ENCODE assay signal across 10 cellular contexts in genomic region chr20:44471481-44471882, GRCh38. TPM values are rescaled to one million over a fixed set of nuclear protein-coding genes. Genes with fewer than 3 reads are reported as not detected.
A peak's percentile ranks its signal among the peaks of the same experiment; 100 is the strongest.
DNase-seq lines count a peak whose midpoint lies in the region; FAIRE-seq and TF ChIP-seq lines count a peak whose summit lies in the region.
"Had no signal": no experiment of that assay in that cellular context is flagged by ENCODE, and none has a peak within 500 bp of the region (broad histone marks: within the 10 kb centered on the region; RNA-seq: fewer than 3 reads in every experiment).

No MANE protein-coding gene starts in this region.

- H2AFZ ChIP-seq in astrocyte (ENCODE audit: low read depth, low read length), result no peak overlapping the region

- CTCF ChIA-PET in AG04450 (lab: Charles Lee) (interaction anchor here (0.7 to 4.2 kb wide), 7 partner anchors 60 to 260 kb away, joined by 3 to 33 read pairs (median 5); no protein-coding TSS in a partner anchor), HEK293 (lab: Yijun Ruan, JAX) (interaction anchor here (0.6 to 2.1 kb wide), 12 partner anchors 18 to 258 kb away, joined by 3 to 14 read pairs (median 4); no protein-coding TSS in a partner anchor)

- peak; percentile 5 for FAIRE-seq in astrocyte (lab: Jason Lieb, UNC)

- H3K27ac Mint-ChIP-seq in astrocyte (ENCODE audit: unreplicated experiment), result no peak overlapping the region

- H3K4me1 Mint-ChIP-seq in astrocyte (ENCODE audit: low read depth, unreplicated experiment), result peaks cover 2% of the 10 kb centered on the region

- H3K36me3 ChIP-seq in HEK293 (ENCODE audit: control insufficient read depth in 2 of 2, insufficient read depth in 1 of 2, low read length in 2 of 2) (no peaks in the 10 kb centered on the region), astrocyte (ENCODE audit: insufficient read depth, low read length) (no peaks in the 10 kb centered on the region)
- H3K36me3 ChIP-seq: MG63 had no signal

- no peaks in the 10 kb centered on the region for H3K27me3 Mint-ChIP-seq in astrocyte (ENCODE audit: low read depth, unreplicated experiment)

- H3K4me2 ChIP-seq in astrocyte (ENCODE audit: low read length), result no peak overlapping the region

- peak; percentile 52 for TF ChIP-seq CTCF in AG04450 (IDR thresholded peaks at IDR 0.05; ENCODE audit: low read depth, low read length)
- peak; percentile 88 for TF ChIP-seq CTCF in HEK293 (tag by site-specific recombination; IDR thresholded peaks at IDR 0.05)
- TF ChIP-seq CTCF in astrocyte (IDR thresholded peaks at IDR 0.05; ENCODE audit: insufficient read depth, low read depth, low read length), result peak; percentile 30

- H3K4me3 Mint-ChIP-seq in astrocyte (ENCODE audit: unreplicated experiment), result no peak overlapping the region

- H3K9me3 ChIP-seq in AG04450 (ENCODE audit: control insufficient read depth, insufficient read depth, low read length) (no peaks in the 10 kb centered on the region), HEK293 (ENCODE audit: control insufficient read depth, insufficient read depth, low read depth, low read length) (no peaks in the 10 kb centered on the region), astrocyte (ENCODE audit: insufficient read depth, low read depth, low read length) (no peaks in the 10 kb centered on the region)
- H3K9me3 ChIP-seq: MG63 had no signal

- DNase-seq in AG04450 (ENCODE audit: low read depth, low spot score) (no peak), astrocyte (ENCODE audit: low read depth) (no peak), kidney tubule cell (ENCODE audit: low spot score) (peak; percentile 34), retina (no peak), T-helper 9 cell (no peak)
- no peak for DNase-seq in activated CD8-positive, alpha-beta memory T cell treated with anti-CD3 and anti-CD28 coated beads, Interleukin-2, amount 50 U/mL, for 48 hours
- DNase-seq in activated CD4-positive, alpha-beta T cell treated with anti-CD3 and anti-CD28 coated beads for 48 hours, result no peak
- DNase-seq: MG63, midbrain had no signal

- peaks cover 3% of the 10 kb centered on the region for H3K9me3 Mint-ChIP-seq in astrocyte (ENCODE audit: unreplicated experiment)

- no peak overlapping the region for H3K4me3 ChIP-seq in AG04450 (ENCODE audit: low read depth, low read length)
- H3K4me3 ChIP-seq in HEK293 (ENCODE audit: low read depth, low read length), result no peak overlapping the region
- no peak overlapping the region for H3K4me3 ChIP-seq in astrocyte (ENCODE audit: insufficient read depth, low read depth, low read length)
- H3K4me3 ChIP-seq: MG63 had no signal

- POLR2A ChIA-PET in AG04450 (lab: Yijun Ruan, JAX), result no interaction called here
- POLR2A ChIA-PET in HEK293 (lab: Yijun Ruan, JAX), result no interaction called here

- H3K27ac ChIP-seq in AG04450 (ENCODE audit: low read depth, low read length) (no peak overlapping the region), HEK293 (ENCODE audit: extremely low read depth, low read depth, low read length) (no peak overlapping the region), astrocyte (ENCODE audit: low read depth, low read length) (no peak overlapping the region)

- no peaks in the 10 kb centered on the region for H3K36me3 Mint-ChIP-seq in astrocyte (ENCODE audit: low read depth, unreplicated experiment)

- H3K79me2 ChIP-seq in astrocyte (ENCODE audit: insufficient read depth, low read length), result peaks cover 10% of the 10 kb centered on the region

- no peaks in the 10 kb centered on the region for H4K20me1 ChIP-seq in astrocyte (ENCODE audit: insufficient read depth, low read length)

- H3K9ac ChIP-seq in astrocyte (ENCODE audit: low read length), result no peak overlapping the region

- H3K27me3 ChIP-seq in AG04450 (ENCODE audit: control insufficient read depth, insufficient read depth, low read length), result no peaks in the 10 kb centered on the region
- peaks cover 3% of the 10 kb centered on the region for H3K27me3 ChIP-seq in astrocyte (ENCODE audit: insufficient read depth, low read length)
- H3K27me3 ChIP-seq: MG63 had no signal

- H3K4me1 ChIP-seq in HEK293 (ENCODE audit: control insufficient read depth, insufficient read depth, low read length), result no peaks in the 10 kb centered on the region
- peaks cover 9% of the 10 kb centered on the region for H3K4me1 ChIP-seq in astrocyte (ENCODE audit: insufficient read depth, low read length)

TF ChIP-seq in HEK293, 187 proteins besides CTCF, POLR2A, EP300 and RAD21:
- peak; percentile 87 for TF ChIP-seq ZNF654 (tag by site-specific recombination; IDR thresholded peaks at IDR 0.05; ENCODE audit: low read depth)
- no peak for TF ChIP-seq IKZF3 (tag by site-specific recombination; IDR thresholded peaks at IDR 0.05)

RNA-seq across cellular contexts. Expression of gene TTPAL, which starts 4.2 kb away (rescaled TPM):
- 11.2 and 12.6 TPM in 2 replicates for polyA plus RNA-seq in AG04450 (2011; rRNA removed)
- polyA minus RNA-seq in AG04450 (2011; rRNA and poly(A)+ RNA removed), result 17.5 and 24.0 TPM in 2 replicates
- 23.3 and 25.2 TPM in 2 replicates for total RNA-seq in astrocyte

RNA-seq across cellular contexts. Expression of gene SERINC3, which starts 50.4 kb away (rescaled TPM):
- polyA plus RNA-seq in AG04450 (2011; rRNA removed), result 157 and 173 TPM in 2 replicates
- polyA minus RNA-seq in AG04450 (2011; rRNA and poly(A)+ RNA removed), result 261 and 319 TPM in 2 replicates
- 94.3 and 107 TPM in 2 replicates for total RNA-seq in astrocyte

Comparison
In these comparisons a context has a peak if more than half of its experiments do, and no peak if none do; other contexts are left out.
1. CTCF ChIP-seq: peak in every context shown above with its lines; median percentile 88 in HEK293; 52 in AG04450; 30 in astrocyte.